Comparison of ENCODE assay signal across 8 cellular contexts in the genomic region with DNA sequence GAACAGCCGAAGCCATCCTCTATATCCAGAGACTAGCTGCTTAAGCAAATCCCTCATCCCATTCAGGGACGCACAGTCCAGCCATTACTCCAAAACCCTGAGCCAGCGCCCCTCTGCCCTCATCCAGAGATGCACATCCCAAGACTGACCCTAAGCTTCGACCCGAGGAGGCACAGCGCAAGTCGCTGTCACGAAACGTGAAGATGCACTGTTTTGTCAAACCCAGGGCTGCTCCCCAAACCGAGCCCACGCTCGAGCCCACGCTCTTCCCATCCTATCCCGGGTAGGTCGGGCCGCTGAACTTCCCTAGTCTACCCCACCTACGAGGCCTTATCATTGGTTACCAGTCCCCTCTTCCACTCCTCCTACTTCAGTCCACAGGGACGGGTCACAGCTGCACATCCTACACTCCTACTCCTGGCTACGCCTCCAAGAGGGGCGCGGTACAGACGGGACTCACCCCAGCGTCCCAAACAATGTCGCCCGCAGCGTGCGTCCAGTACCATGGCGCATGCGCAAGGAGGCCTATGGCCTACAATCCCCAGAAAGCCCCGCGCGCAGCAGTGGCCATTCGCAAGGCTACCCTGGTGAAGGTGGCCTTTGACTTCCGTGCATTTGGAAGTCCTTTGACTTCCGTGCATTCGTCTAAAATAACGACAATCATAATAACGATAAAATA. TPM values are rescaled to one million over a fixed set of nuclear protein-coding genes. Genes with fewer than 3 reads are reported as not detected.
DNase-seq lines count a peak whose midpoint lies in the region; ATAC-seq lines count a peak whose summit lies in the region.

Gene ZNF285, minus strand, starts transcription at position 501 of the 679 bp plus-strand sequence. CDS start 4,395 bp downstream, outside the sequence.

- peaks cover 5 to 15% (median 12%) of the 10 kb centered on the region in 11 experiments; a peak in 18 of 22 replicates for H3K36me3 ChIP-seq in BLaER1 treated with 17β-estradiol and CSF1 and Interleukin-3, amounts not matched to agents 10 nM and 100 nM
- H3K36me3 ChIP-seq in muscle layer of duodenum (ENCODE audit: control insufficient read depth in 1 of 2, insufficient read depth in 2 of 2, low read length in 2 of 2): peaks cover 0 to 7% of the 10 kb centered on the region in 2 donors

- peak within 1 kb of the TSS in 8 of 11 experiments; percentile 30 to 69 (median 60); a peak in 16 of 22 replicates for H3K9ac ChIP-seq in BLaER1 treated with 17β-estradiol and CSF1 and Interleukin-3, amounts not matched to agents 10 nM and 100 nM

- H3K9me3 ChIP-seq in BLaER1 treated with 17β-estradiol and CSF1 and Interleukin-3, amounts not matched to agents 10 nM and 100 nM (replicated peaks in 1 of 11): peaks cover 50 to 81% (median 67%) of the 10 kb centered on the region in 11 experiments
- peaks cover 7 to 20% of the 10 kb centered on the region in 2 donors for H3K9me3 ChIP-seq in muscle layer of duodenum (ENCODE audit: control insufficient read depth in 1 of 2, low read length in 2 of 2)

- H3K27ac ChIP-seq in BLaER1 treated with 17β-estradiol and CSF1 and Interleukin-3, amounts not matched to agents 10 nM and 100 nM: peak within 1 kb of the TSS in 9 of 11 experiments; percentile 9 to 63 (median 44); a peak in 13 of 22 replicates
- H3K27ac ChIP-seq in muscle layer of duodenum (ENCODE audit: low read length): no peak within 1 kb of the TSS

- ATAC-seq in HG03354 (IDR thresholded peaks at IDR 0.05; ENCODE audit: poor library complexity, severe bottlenecking, unreplicated experiment) (peak; percentile 86), esophagus mucosa (peak; percentile 99)

- H3K4me1 ChIP-seq in BLaER1 treated with 17β-estradiol and CSF1 and Interleukin-3, amounts not matched to agents 10 nM and 100 nM: peaks cover 0 to 6% (median 2%) of the 10 kb centered on the region in 10 experiments; a peak in 6 of 20 replicates
- H3K4me1 ChIP-seq in muscle layer of duodenum (ENCODE audit: control insufficient read depth in 1 of 2, insufficient read depth in 2 of 2, low read length in 2 of 2): no peaks in the 10 kb centered on the region

- H3K27me3 ChIP-seq in BLaER1 treated with 17β-estradiol and CSF1 and Interleukin-3, amounts not matched to agents 10 nM and 100 nM: no peaks in the 10 kb centered on the region
- no peaks in the 10 kb centered on the region for H3K27me3 ChIP-seq in muscle layer of duodenum (ENCODE audit: low read depth, low read length)

- peak; percentile 56 for DNase-seq in activated CD8-positive, alpha-beta memory T cell treated with anti-CD3 and anti-CD28 coated beads, Interleukin-2, amount 50 U/mL, for 24 hours (ENCODE audit: extremely low read depth)
- DNase-seq in stimulated activated CD8-positive, alpha-beta memory T cell treated with anti-CD3 and anti-CD28 coated beads, Interleukin-4, amount 100 ng/mL, for 4 hours (ENCODE audit: low read depth in 2 of 2, low spot score in 1 of 2): peak; percentile 50 to 60
- DNase-seq in NCI-H1105 (lab: John Stamatoyannopoulos, UW) (no peak), NCI-H2029 treated with DMSO at 0.1 percent for 48 hours (lab: John Stamatoyannopoulos, UW) (no peak)

- peak within 1 kb of the TSS; percentile 60 to 91 (median 83) for H3K4me2 ChIP-seq in BLaER1 treated with 17β-estradiol and CSF1 and Interleukin-3, amounts not matched to agents 10 nM and 100 nM

- peak within 1 kb of the TSS; percentile 58 to 76 (median 66) for H3K4me3 ChIP-seq in BLaER1 treated with 17β-estradiol and CSF1 and Interleukin-3, amounts not matched to agents 10 nM and 100 nM
- peak within 1 kb of the TSS; percentile 63 to 72 for H3K4me3 ChIP-seq in muscle layer of duodenum (ENCODE audit: low read depth in 1 of 2, low read length in 2 of 2)

- H4K20me1 ChIP-seq in BLaER1 treated with 17β-estradiol and CSF1 and Interleukin-3, amounts not matched to agents 10 nM and 100 nM: no peaks in the 10 kb centered on the region

RNA-seq across cellular contexts. Expression of gene ZNF285, which starts in this region (rescaled TPM):
- 0.64 TPM for total RNA-seq in esophagus mucosa

Comparison
In these comparisons a context has a peak if more than half of its experiments do, and no peak if none do; other contexts are left out.
1. Peak in ATAC-seq in esophagus mucosa; RNA of the gene not detected or under 1 TPM.
2. DNase-seq: peak in activated CD8-positive, alpha-beta memory T cell treated with anti-CD3 and anti-CD28 coated beads, Interleukin-2, amount 50 U/mL, for 24 hours (single experiment) and stimulated activated CD8-positive, alpha-beta memory T cell treated with anti-CD3 and anti-CD28 coated beads, Interleukin-4, amount 100 ng/mL, for 4 hours (2 of 2); none in NCI-H1105 (single experiment) and NCI-H2029 treated with DMSO at 0.1 percent for 48 hours (single experiment).